Comparison of ENCODE assay signal across 25 cellular contexts in the genomic region with DNA sequence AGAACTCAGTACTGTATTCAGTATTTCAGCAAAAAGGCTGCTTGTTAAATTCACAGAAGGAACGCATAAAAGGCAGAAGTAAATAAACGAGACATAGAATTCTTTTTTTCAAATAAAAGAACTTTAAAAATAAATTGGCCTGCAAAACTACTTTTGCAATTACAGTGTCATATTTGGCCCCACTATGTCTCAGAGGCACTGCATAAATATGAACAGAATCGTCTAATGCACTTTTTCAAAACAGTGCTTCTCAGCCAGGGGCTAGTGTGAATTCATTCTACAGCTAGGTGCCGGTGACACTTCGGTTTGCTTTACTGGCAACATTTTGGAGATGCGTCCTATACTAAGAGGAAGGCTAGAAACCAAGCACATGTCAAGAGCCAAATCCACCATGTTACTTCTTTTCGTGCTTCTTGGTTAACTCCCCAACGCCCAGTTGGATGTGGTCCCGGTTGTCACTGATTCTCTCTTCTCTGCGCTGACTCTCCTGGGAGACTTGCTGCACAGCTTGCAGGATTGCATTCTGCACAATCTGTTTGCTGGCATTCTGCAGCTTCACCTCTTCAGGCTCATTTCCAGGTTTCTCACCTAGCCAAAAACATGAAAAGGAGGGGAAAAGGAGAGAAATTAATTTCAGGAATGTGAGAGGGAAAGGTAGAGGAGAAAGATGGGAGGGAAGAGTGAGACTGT. TPM values are rescaled to one million over a fixed set of nuclear protein-coding genes. Genes with fewer than 3 reads are reported as not detected.
DNase-seq lines count a peak whose midpoint lies in the region; ATAC-seq and TF ChIP-seq lines count a peak whose summit lies in the region.
"Had no signal": no experiment of that assay in that cellular context is flagged by ENCODE, and none has a peak within 500 bp of the region (broad histone marks: within the 10 kb centered on the region; RNA-seq: fewer than 3 reads in every experiment).

No MANE protein-coding gene starts in this region.

- H2BK120ac ChIP-seq in mesenchymal stem cell (ENCODE audit: low read depth, low read length): no peak overlapping the region

- H4K20me1 ChIP-seq in DND-41 (ENCODE audit: insufficient read depth, low read length): no peaks in the 10 kb centered on the region

- H3K4me3 ChIP-seq in DND-41 (ENCODE audit: low read depth in 1 of 2, low read length in 2 of 2) (no peak overlapping the region), mesenchymal stem cell (ENCODE audit: insufficient read depth in 1 of 2, low read depth in 1 of 2, low read length in 2 of 2) (peak overlapping the region in 1 of 2 experiments; percentile 44)
- H3K4me3 ChIP-seq: K562, Peyer's patch had no signal

- H3K4me1 ChIP-seq in DND-41 (ENCODE audit: insufficient read depth, low read length) (peaks cover 28% of the 10 kb centered on the region), mesenchymal stem cell (ENCODE audit: control insufficient read depth, insufficient read depth, low read depth, low read length) (no peaks in the 10 kb centered on the region)
- H3K4me1 ChIP-seq: Peyer's patch had no signal

- H2AFZ ChIP-seq in DND-41 (ENCODE audit: low read depth, low read length) (0 out of 2 replicates have a peak overlapping the region, but pooled peaks have one; percentile 54), mesenchymal stem cell (ENCODE audit: low read depth, low read length) (no peak overlapping the region)

- H3K36me3 ChIP-seq in DND-41 (ENCODE audit: insufficient read depth, low read length): no peaks in the 10 kb centered on the region
- H3K36me3 ChIP-seq in mesenchymal stem cell (ENCODE audit: control insufficient read depth in 1 of 2, insufficient read depth in 2 of 2, low read depth in 1 of 2, low read length in 2 of 2): no peaks in the 10 kb centered on the region
- H3K36me3 ChIP-seq: Peyer's patch had no signal

- DNase-seq in DND-41: no peak
- DNase-seq in G401 (ENCODE audit: low spot score): peak; percentile 94
- peak; percentile 13 to 81 for DNase-seq in cerebellar nuclear complex (lab: John Stamatoyannopoulos, UW)
- DNase-seq in mesenchymal stem cell: no peak
- DNase-seq in stimulated activated naive CD4-positive, alpha-beta T cell (lab: John Stamatoyannopoulos, UW): no peak
- DNase-seq in NCI-H187 treated with DMSO at 0.1 percent for 48 hours (lab: John Stamatoyannopoulos, UW): no peak
- DNase-seq: Caco-2; CD8-positive, alpha-beta T cell; DMS79 treated with DMSO at 0.1 percent for 48 hours; H9; NCI-H1105 treated with DMSO at 0.1 percent for 48 hours; NCI-H146; NCI-H2029; NCI-H226; NCI-H510A; NCI-H69; OCI-M1; Peyer's patch; SK-N-SH; SW 1271 had no signal

- in situ Hi-C loops in G401 (cut with HindIII; ENCODE audit: low sequenced_read_pairs): no loop called here

- H4K8ac ChIP-seq in mesenchymal stem cell (ENCODE audit: low read length): no peak overlapping the region

- no peak overlapping the region for H3K4me2 ChIP-seq in DND-41 (ENCODE audit: insufficient read depth, low read length)
- no peak overlapping the region for H3K4me2 ChIP-seq in mesenchymal stem cell (ENCODE audit: low read length, poor library complexity, severe bottlenecking)
- H3K4me2 ChIP-seq: SK-N-SH had no signal

- H3K9me3 ChIP-seq in DND-41 (ENCODE audit: insufficient read depth, low read length, severe bottlenecking) (no peaks in the 10 kb centered on the region), mesenchymal stem cell (ENCODE audit: control insufficient read depth, low read length) (no peaks in the 10 kb centered on the region)
- H3K9me3 ChIP-seq: Peyer's patch, SK-N-SH had no signal

- no peaks in the 10 kb centered on the region for H3K79me1 ChIP-seq in mesenchymal stem cell (replicated peaks; ENCODE audit: low read length, poor library complexity, severe bottlenecking)

- H3K27me3 ChIP-seq in DND-41 (ENCODE audit: insufficient read depth, low read length, poor library complexity): no peaks in the 10 kb centered on the region
- no peaks in the 10 kb centered on the region for H3K27me3 ChIP-seq in mesenchymal stem cell (ENCODE audit: control insufficient read depth in 1 of 2, insufficient read depth in 1 of 2, low read length in 2 of 2)
- H3K27me3 ChIP-seq: Peyer's patch had no signal

- H3K27ac ChIP-seq in DND-41 (ENCODE audit: low read length) (peak overlapping the region; percentile 51), mesenchymal stem cell (ENCODE audit: low read length, poor library complexity, severe bottlenecking) (no peak overlapping the region)
- H3K27ac ChIP-seq: Peyer's patch had no signal

- no peak overlapping the region for H4K91ac ChIP-seq in mesenchymal stem cell (ENCODE audit: low read length)

- ATAC-seq in DND-41 (ENCODE audit: insufficient read depth, low read depth): no peak
- no peak for ATAC-seq in HG03469 (IDR thresholded peaks at IDR 0.05; ENCODE audit: unreplicated experiment)
- ATAC-seq: CD8-positive, alpha-beta T cell; K562 had no signal

- 86% methylated on average over 10 of the region's 10 CpGs for WGBS in mesenchymal stem cell

- TF ChIP-seq CTCF in DND-41 (IDR thresholded peaks at IDR 0.05; ENCODE audit: borderline replicate concordance, extremely low read depth, low read length, poor library complexity, severe bottlenecking): no peak

- no peak overlapping the region for H3K4ac ChIP-seq in mesenchymal stem cell (ENCODE audit: low read depth in 1 of 2, low read length in 2 of 2)

- no peak overlapping the region for H2BK5ac ChIP-seq in mesenchymal stem cell (ENCODE audit: low read depth, low read length, poor library complexity, severe bottlenecking)

- no peak overlapping the region for H2AK5ac ChIP-seq in mesenchymal stem cell (ENCODE audit: low read length, severe bottlenecking)

- no peak overlapping the region for H3K14ac ChIP-seq in mesenchymal stem cell (ENCODE audit: low read length in 2 of 2)

- H3K79me2 ChIP-seq in DND-41 (ENCODE audit: insufficient read depth, low read length): no peaks in the 10 kb centered on the region

- H3K18ac ChIP-seq in mesenchymal stem cell (ENCODE audit: low read depth in 1 of 2, low read length in 2 of 2): no peak overlapping the region

- H3K9ac ChIP-seq in DND-41 (ENCODE audit: low read depth, low read length) (no peak overlapping the region), mesenchymal stem cell (ENCODE audit: low read length) (peak overlapping the region; percentile 33)
- H3K9ac ChIP-seq: SK-N-SH had no signal

- no peak overlapping the region for H2BK15ac ChIP-seq in mesenchymal stem cell (ENCODE audit: low read depth, poor library complexity, severe bottlenecking)

- no peak overlapping the region for H3K23ac ChIP-seq in mesenchymal stem cell (ENCODE audit: low read length in 2 of 2)

- no peak overlapping the region for H2BK12ac ChIP-seq in mesenchymal stem cell (ENCODE audit: low read length in 2 of 2)

RNA-seq across cellular contexts. Expression of a gene that starts 51.7 kb away (rescaled TPM):
- not detected in 2 replicates for total RNA-seq in G401 (2014; rRNA removed; shearing (Covaris generic))
- not detected for polyA plus RNA-seq in mesenchymal stem cell (2013, experiment 1 of 2)
- polyA plus RNA-seq in mesenchymal stem cell (2013, experiment 2 of 2): not detected
- total RNA-seq: A673; Caco-2; CD8-positive, alpha-beta T cell; H9; K562; LHCN-M2; MCF 10A; Peyer's patch had no signal
- polyA plus RNA-seq: K562, SK-N-SH had no signal

Comparison
In these comparisons a context has a peak if more than half of its experiments do, and no peak if none do; other contexts are left out.
1. DNase-seq: peak in G401 (single experiment) and cerebellar nuclear complex (2 of 2); none in DND-41 (single experiment), mesenchymal stem cell (single experiment), stimulated activated naive CD4-positive, alpha-beta T cell (0 of 6) and NCI-H187 treated with DMSO at 0.1 percent for 48 hours (single experiment).